Comparison of ENCODE assay signal across 8 cellular contexts in the genomic region with DNA sequence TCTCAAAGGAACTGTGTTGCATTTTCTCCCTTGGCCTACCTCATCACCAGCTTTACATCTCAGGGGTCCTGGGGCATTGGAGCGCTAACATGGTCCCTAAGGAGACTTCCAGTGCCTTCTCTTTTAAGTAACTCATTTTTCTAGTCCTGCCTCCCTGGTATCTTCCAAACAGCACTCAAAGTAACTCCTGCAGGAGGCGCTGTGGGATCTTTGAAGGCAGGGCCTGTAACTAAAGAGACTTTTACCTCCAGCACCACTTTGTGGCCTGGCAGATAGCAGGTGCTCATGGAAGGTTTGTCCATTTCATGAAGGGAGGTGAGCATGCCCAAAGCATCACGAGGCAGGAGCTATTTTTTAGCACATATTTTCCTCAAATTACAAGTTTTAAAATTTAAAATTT.
DNase-seq lines count a peak whose midpoint lies in the region; ATAC-seq and TF ChIP-seq lines count a peak whose summit lies in the region.

No MANE protein-coding gene starts in this region.

- H3K4me3 ChIP-seq in lung = no peak overlapping the region

- TF ChIP-seq CTCF in lung (IDR thresholded peaks at IDR 0.05; ENCODE audit: control extremely low read depth, extremely low read depth) = peak; percentile 1
- TF ChIP-seq CTCF in RWPE1 (conservative IDR thresholded peaks at IDR 0.05; ENCODE audit: low read depth) = no peak

- no peaks in the 10 kb centered on the region for H3K9me3 ChIP-seq in lung (ENCODE audit: control insufficient read depth in 2 of 2, insufficient read depth in 1 of 2, low read length in 1 of 2)

- CTCF ChIA-PET in RWPE1 (lab: Yijun Ruan, JAX) = interaction anchor here (0.6 kb wide), 1 partner anchor 500 kb away, joined by 3 read pairs; no protein-coding TSS in a partner anchor

- no peaks in the 10 kb centered on the region for H3K27me3 ChIP-seq in lung (ENCODE audit: control insufficient read depth, insufficient read depth)

- in situ Hi-C loops in Caki2 (cut with HindIII; ENCODE audit: low pct_unique_long_range_greater_than_20kb, low sequenced_read_pairs) = no loop called here

- no peak overlapping the region for H3K27ac ChIP-seq in lung (ENCODE audit: low read depth in 1 of 2, low read length in 1 of 2)
- H3K27ac ChIP-seq in RWPE1 = no peak overlapping the region

- H3K4me1 ChIP-seq in lung (ENCODE audit: control insufficient read depth in 2 of 2, insufficient read depth in 2 of 2, low read length in 2 of 2) = no peaks in the 10 kb centered on the region

- ATAC-seq in GM18870 (IDR thresholded peaks at IDR 0.05; ENCODE audit: unreplicated experiment) (peak; percentile 80), lung (ENCODE audit: insufficient read depth, low FRiP score) (no peak), HG03571 (IDR thresholded peaks at IDR 0.05; ENCODE audit: unreplicated experiment) (no peak), HG03135 (IDR thresholded peaks at IDR 0.05; ENCODE audit: unreplicated experiment) (no peak)

- 48 to 61% methylated on average over 3 of the region's 3 CpGs for WGBS in lung, 2 donors

- DNase-seq in Caki2 (ENCODE audit: low read depth) (peak; percentile 6), NCI-H1092 (lab: John Stamatoyannopoulos, UW) (peak; percentile 3), lung (ENCODE audit: low spot score) (peak; percentile 41), RWPE1 (ENCODE audit: low spot score) (no peak)
- peak; percentile 44 for DNase-seq in activated naive CD4-positive, alpha-beta T cell treated with anti-CD3 and anti-CD28 coated beads, Interleukin-2, amount 50 U/mL, for 16 hours

- H3K36me3 ChIP-seq in lung (ENCODE audit: control insufficient read depth in 2 of 2, insufficient read depth in 2 of 2, low read length in 2 of 2) = no peaks in the 10 kb centered on the region

- POLR2A ChIA-PET in RWPE1 (lab: Yijun Ruan, JAX; ENCODE audit: low non-redundant PET) = no interaction called here
